In the genomic region with DNA sequence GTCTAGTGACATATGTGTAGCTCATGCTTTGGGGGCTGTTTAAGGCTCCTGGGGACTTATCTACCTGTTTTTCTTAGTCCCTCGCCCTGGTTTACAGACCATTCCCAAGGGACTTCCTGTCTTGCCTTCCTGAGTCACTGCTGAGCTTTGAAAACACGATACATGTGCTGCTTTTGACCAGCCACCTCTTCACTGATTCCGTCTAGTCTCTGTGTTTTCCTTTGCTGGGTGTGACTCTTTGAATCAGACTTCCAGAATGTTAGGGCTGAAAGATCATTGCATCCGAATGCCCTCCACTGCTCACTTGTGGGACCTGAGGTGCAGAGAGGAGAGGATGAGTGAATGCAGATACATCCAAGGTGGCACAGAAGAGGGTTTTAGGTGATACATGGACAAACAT, we compare ENCODE assay signal across 16 cellular contexts. TPM values are rescaled to one million over a fixed set of nuclear protein-coding genes. Genes with fewer than 3 reads are reported as not detected.
A peak's percentile ranks its signal among the peaks of the same experiment; 100 is the strongest.
DNase-seq lines count a peak whose midpoint lies in the region; ATAC-seq and TF ChIP-seq lines count a peak whose summit lies in the region.
"Had no signal": no experiment of that assay in that cellular context is flagged by ENCODE, and none has a peak within 500 bp of the region (broad histone marks: within the 10 kb centered on the region; RNA-seq: fewer than 3 reads in every experiment).

No MANE protein-coding gene starts in this region.

- H3K27me3 Mint-ChIP-seq in MCF 10A (ENCODE audit: insufficient read depth, unreplicated experiment) = no peaks in the 10 kb centered on the region
- H3K27me3 Mint-ChIP-seq: activated CD4-positive, alpha-beta T cell treated with anti-CD3 and anti-CD28 coated beads for 36 hours had no signal

- no peaks in the 10 kb centered on the region for H3K36me3 Mint-ChIP-seq in MCF 10A (ENCODE audit: insufficient read depth, unreplicated experiment)
- H3K36me3 Mint-ChIP-seq: natural killer cell had no signal

- peaks cover 24% of the 10 kb centered on the region for H3K4me1 Mint-ChIP-seq in MCF 10A (ENCODE audit: insufficient read depth, unreplicated experiment)
- H3K4me1 Mint-ChIP-seq: activated CD4-positive, alpha-beta T cell treated with anti-CD3 and anti-CD28 coated beads for 36 hours; natural killer cell had no signal

- H3K36me3 ChIP-seq in breast epithelium = no peaks in the 10 kb centered on the region
- H3K36me3 ChIP-seq in A673 (ENCODE audit: insufficient read depth, low read length, poor library complexity, severe bottlenecking) = no peaks in the 10 kb centered on the region
- H3K36me3 ChIP-seq in tibial nerve = no peaks in the 10 kb centered on the region
- H3K36me3 ChIP-seq: transverse colon had no signal

- CTCF ChIA-PET in MCF 10A (lab: Yijun Ruan, JAX) (interaction anchor here (0.6 to 0.9 kb wide), 3 partner anchors 11 to 50 kb away, joined by 3 to 4 read pairs (median 3); no protein-coding TSS in a partner anchor), A673 (lab: Charles Lee) (no interaction called here)

- H3K27me3 ChIP-seq in breast epithelium (no peaks in the 10 kb centered on the region), A673 (replicated peaks; ENCODE audit: insufficient read depth, low read depth, low read length, poor library complexity) (no peaks in the 10 kb centered on the region), tibial nerve (no peaks in the 10 kb centered on the region)
- H3K27me3 ChIP-seq: transverse colon had no signal

- H3K27ac ChIP-seq in breast epithelium (peak overlapping the region in 1 of 2 donors; percentile 94), A673 (ENCODE audit: low read depth, low read length, poor library complexity, severe bottlenecking) (no peak overlapping the region), tibial nerve (no peak overlapping the region)
- H3K27ac ChIP-seq: transverse colon had no signal

- peak overlapping the region; percentile 68 for H3K27ac Mint-ChIP-seq in MCF 10A (ENCODE audit: low read depth, unreplicated experiment)
- H3K27ac Mint-ChIP-seq: activated CD4-positive, alpha-beta T cell treated with anti-CD3 and anti-CD28 coated beads for 36 hours; IgD-negative memory B cell; natural killer cell had no signal

- BruUV-seq in MCF 10A (replicated peaks; lab: Mats Ljungman, UMichigan) = no TSS peak
- no TSS peak for BruUV-seq in A673 (replicated peaks; lab: Mats Ljungman, UMichigan)

- POLR2A ChIA-PET in MCF 10A (lab: Yijun Ruan, JAX) (interaction anchor here (0.7 to 2.8 kb wide), 6 partner anchors 22 to 70 kb away, joined by 3 to 10 read pairs (median 6); a partner anchor contains a TSS), A673 (lab: Charles Lee; ENCODE audit: low non-redundant PET) (no interaction called here)

- ATAC-seq in HG03565 (IDR thresholded peaks at IDR 0.05; ENCODE audit: unreplicated experiment) = no peak
- ATAC-seq: activated CD4-positive, alpha-beta T cell treated with anti-CD3 and anti-CD28 coated beads for 36 hours; natural killer cell had no signal

- H3K9me3 ChIP-seq in breast epithelium = peaks cover 7 to 19% of the 10 kb centered on the region in 2 donors
- H3K9me3 ChIP-seq in A673 (ENCODE audit: low read depth, low read length, poor library complexity, severe bottlenecking) = peaks cover 15% of the 10 kb centered on the region
- peaks cover 0 to 22% (median 3%) of the 10 kb centered on the region in 4 donors for H3K9me3 ChIP-seq in tibial nerve

- TF ChIP-seq CTCF in MCF 10A (IDR thresholded peaks at IDR 0.05; ENCODE audit: unreplicated experiment) = no peak
- no peak for TF ChIP-seq CTCF in breast epithelium (IDR thresholded peaks at IDR 0.05)
- TF ChIP-seq CTCF in A673 (conservative IDR thresholded peaks at IDR 0.05; ENCODE audit: low read depth, low read length) = no peak
- no peak for TF ChIP-seq CTCF in tibial nerve (IDR thresholded peaks at IDR 0.05)

- H3K9me3 Mint-ChIP-seq in MCF 10A (ENCODE audit: unreplicated experiment) = peaks cover 18% of the 10 kb centered on the region

- no peak overlapping the region for H3K4me3 Mint-ChIP-seq in MCF 10A (ENCODE audit: unreplicated experiment)
- H3K4me3 Mint-ChIP-seq: activated CD4-positive, alpha-beta T cell treated with anti-CD3 and anti-CD28 coated beads for 36 hours; IgD-negative memory B cell; natural killer cell had no signal

- DNase-seq in MCF 10A (ENCODE audit: unreplicated experiment) = peak; percentile 61
- DNase-seq in breast epithelium (ENCODE audit: low spot score in 2 of 2) = no peak
- peak; percentile 58 for DNase-seq in astrocyte of the hippocampus (ENCODE audit: low read depth, low spot score)
- DNase-seq in hepatic stellate cell (ENCODE audit: low spot score) = peak; percentile 50
- no peak for DNase-seq in cortex of kidney (lab: John Stamatoyannopoulos, UW)
- no peak for DNase-seq in A673 (ENCODE audit: low spot score)
- no peak for DNase-seq in tibial nerve (ENCODE audit: low spot score in 2 of 2)
- DNase-seq: activated CD4-positive, alpha-beta T cell treated with anti-CD3 and anti-CD28 coated beads for 36 hours; DMS79; HCEC 1CT; natural killer cell; NCI-H1930; transverse colon had no signal

- 73 to 81% methylated on average over 4 of the region's 4 CpGs for WGBS in tibial nerve, 2 donors

- H3K4me1 ChIP-seq in breast epithelium (peaks cover 0 to 15% of the 10 kb centered on the region in 2 donors), A673 (ENCODE audit: insufficient read depth, low read length, poor library complexity, severe bottlenecking) (no peaks in the 10 kb centered on the region), tibial nerve (peaks cover 0 to 10% (median 2%) of the 10 kb centered on the region in 4 donors)

- no peak overlapping the region for H3K4me3 ChIP-seq in breast epithelium
- H3K4me3 ChIP-seq in A673 (ENCODE audit: low read depth, low read length, poor library complexity, severe bottlenecking) = no peak overlapping the region
- no peak overlapping the region for H3K4me3 ChIP-seq in tibial nerve
- H3K4me3 ChIP-seq: skin epidermis, transverse colon had no signal

- intact Hi-C loops in MCF 10A (cut with micrococcal nuclease) (loop anchor here (5.0 kb wide), 1 partner anchor 35 kb away; no protein-coding TSS in a partner anchor), breast epithelium (cut with DNase I; ENCODE audit: low total_unique reads) (no loop called here), A673 (cut with micrococcal nuclease; ENCODE audit: unreplicated experiment) (no loop called here)

- TF ChIP-seq POLR2A in breast epithelium (IDR thresholded peaks at IDR 0.05) (no peak), tibial nerve (IDR thresholded peaks at IDR 0.05) (no peak)

- TF ChIP-seq EP300 in tibial nerve (IDR thresholded peaks at IDR 0.05) = no peak

RNA-seq across cellular contexts. Expression of a gene that starts 35.3 kb away (rescaled TPM):
- 22.5 and 43.5 TPM in 2 replicates for total RNA-seq in MCF 10A (2022)
- 100 to 1,000 TPM in 1 of 3 donors, 10 to 100 TPM in 2; 12.2 to 136 (median 26.9) TPM for total RNA-seq in breast epithelium
- 1.3 and 1.9 TPM in 2 replicates for total RNA-seq in A673 (2021)
- total RNA-seq in tibial nerve = 10 to 100 TPM in 3 of 4 donors, 1 to 10 TPM in 1; 6.0 to 20.3 (median 13.4) TPM

Comparison
In these comparisons a context has a peak if more than half of its experiments do, and no peak if none do; other contexts are left out.
1. DNase-seq: peak in MCF 10A (single experiment), astrocyte of the hippocampus (single experiment) and hepatic stellate cell (single experiment); none in breast epithelium (0 of 2), cortex of kidney (single experiment), A673 (single experiment) and tibial nerve (0 of 2).